1 cellular context compared by ENCODE assay signal in the genomic region with DNA sequence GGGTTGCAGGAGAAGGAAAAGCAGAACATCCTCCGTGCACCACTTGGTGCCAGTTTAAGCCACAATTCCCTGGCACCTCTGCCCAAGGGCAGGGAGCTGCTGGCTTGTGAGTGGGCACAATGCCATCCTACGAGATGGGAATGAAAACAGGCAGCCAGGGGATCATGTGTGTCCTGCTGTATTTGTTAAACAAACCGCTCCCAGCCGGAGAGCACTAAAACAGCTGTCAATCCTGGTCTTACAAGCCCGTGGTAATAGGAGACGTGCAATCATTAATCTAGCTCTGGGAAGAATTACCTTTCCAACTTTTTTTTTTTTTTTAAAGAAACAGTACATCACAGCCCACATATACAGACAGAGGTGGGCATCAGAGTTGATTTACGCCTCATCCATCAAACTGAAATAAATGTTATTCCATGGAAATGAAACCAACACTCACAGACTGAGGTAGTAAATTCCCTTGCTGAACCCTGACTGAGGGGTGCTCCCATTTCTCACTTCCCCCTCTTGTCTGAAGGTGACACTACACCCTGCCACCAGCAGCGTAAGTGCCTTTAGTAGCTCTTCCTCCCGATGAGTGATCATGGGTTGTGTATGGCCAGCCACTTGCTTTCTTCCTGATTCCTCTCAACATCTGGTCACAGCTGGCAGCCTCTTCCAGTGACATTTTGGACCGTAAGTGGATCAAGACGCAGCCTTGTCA.
TF ChIP-seq lines count a peak whose summit lies in the region.

No MANE protein-coding gene starts in this region.

TF ChIP-seq in HepG2, 621 proteins besides CTCF, POLR2A, EP300 and RAD21 (continued from another document):
- TF ChIP-seq, protein P1, sequence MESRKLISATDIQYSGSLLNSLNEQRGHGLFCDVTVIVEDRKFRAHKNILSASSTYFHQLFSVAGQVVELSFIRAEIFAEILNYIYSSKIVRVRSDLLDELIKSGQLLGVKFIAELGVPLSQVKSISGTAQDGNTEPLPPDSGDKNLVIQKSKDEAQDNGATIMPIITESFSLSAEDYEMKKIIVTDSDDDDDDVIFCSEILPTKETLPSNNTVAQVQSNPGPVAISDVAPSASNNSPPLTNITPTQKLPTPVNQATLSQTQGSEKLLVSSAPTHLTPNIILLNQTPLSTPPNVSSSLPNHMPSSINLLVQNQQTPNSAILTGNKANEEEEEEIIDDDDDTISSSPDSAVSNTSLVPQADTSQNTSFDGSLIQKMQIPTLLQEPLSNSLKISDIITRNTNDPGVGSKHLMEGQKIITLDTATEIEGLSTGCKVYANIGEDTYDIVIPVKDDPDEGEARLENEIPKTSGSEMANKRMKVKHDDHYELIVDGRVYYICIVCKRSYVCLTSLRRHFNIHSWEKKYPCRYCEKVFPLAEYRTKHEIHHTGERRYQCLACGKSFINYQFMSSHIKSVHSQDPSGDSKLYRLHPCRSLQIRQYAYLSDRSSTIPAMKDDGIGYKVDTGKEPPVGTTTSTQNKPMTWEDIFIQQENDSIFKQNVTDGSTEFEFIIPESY (CRISPR knock-in tag; IDR thresholded peaks at IDR 0.05), result no peak
- TF ChIP-seq ZNF557 (CRISPR knock-in tag; IDR thresholded peaks at IDR 0.05) (no peak), ELF4 (CRISPR knock-in tag; IDR thresholded peaks at IDR 0.05; ENCODE audit: borderline replicate concordance) (no peak), ZNF615 (CRISPR knock-in tag; IDR thresholded peaks at IDR 0.05; ENCODE audit: borderline replicate concordance) (no peak), PRMT3 (CRISPR knock-in tag; IDR thresholded peaks at IDR 0.05; ENCODE audit: borderline replicate concordance, low read depth) (no peak), GZF1 (CRISPR knock-in tag; IDR thresholded peaks at IDR 0.05) (no peak), KAT7 (CRISPR knock-in tag; IDR thresholded peaks at IDR 0.05; ENCODE audit: borderline replicate concordance) (no peak), ZNF775 (CRISPR knock-in tag; IDR thresholded peaks at IDR 0.05; ENCODE audit: borderline replicate concordance) (no peak), MED1 (CRISPR knock-in tag; IDR thresholded peaks at IDR 0.05) (no peak), ZNF367 (CRISPR knock-in tag; IDR thresholded peaks at IDR 0.05; ENCODE audit: borderline replicate concordance) (no peak)
